9 cellular contexts compared by ENCODE assay signal in genomic region chr9:81588148-81588874, GRCh38.
DNase-seq lines count a peak whose midpoint lies in the region; ATAC-seq, FAIRE-seq and TF ChIP-seq lines count a peak whose summit lies in the region.
"Had no signal": no experiment of that assay in that cellular context is flagged by ENCODE, and none has a peak within 500 bp of the region (broad histone marks: within the 10 kb centered on the region; RNA-seq: fewer than 3 reads in every experiment).

No MANE protein-coding gene starts in this region.

- H3K9me3 Mint-ChIP-seq in MCF 10A (ENCODE audit: unreplicated experiment), result no peaks in the 10 kb centered on the region
- H3K9me3 Mint-ChIP-seq: activated T-helper 2 cell treated with anti-CD3 and anti-CD28 coated beads, Interferon-gamma antibody, Interleukin-2, Interleukin-4, amounts not matched to agents 10 μg/mL and 5 μg/mL and 100 μg/mL, durations not matched to agents 14 hours and 24 hours and 36 hours had no signal

- H3K79me2 ChIP-seq in mammary epithelial cell (ENCODE audit: insufficient read depth, low read length), result no peaks in the 10 kb centered on the region

- no peak overlapping the region for H2AFZ ChIP-seq in mammary epithelial cell (ENCODE audit: low read depth, low read length)

- H3K9me3 ChIP-seq in mammary epithelial cell (replicated peaks; ENCODE audit: insufficient read depth, low read length) (no peaks in the 10 kb centered on the region), colonic mucosa (no peaks in the 10 kb centered on the region), liver (ENCODE audit: control insufficient read depth in 4 of 4, low read length in 3 of 4) (no peaks in the 10 kb centered on the region)

- BruUV-seq in MCF 10A (replicated peaks; lab: Mats Ljungman, UMichigan) (TSS peak; percentile 30), mammary epithelial cell (replicated peaks; lab: Mats Ljungman, UMichigan) (no TSS peak)

- in situ Hi-C loops in mammary epithelial cell (cut with MboI; ENCODE audit: low sequenced_read_pairs in 2 of 2), result no loop called here

- peak overlapping the region; percentile 98 for H3K27ac Mint-ChIP-seq in MCF 10A (ENCODE audit: low read depth, unreplicated experiment)
- H3K27ac Mint-ChIP-seq: activated T-helper 2 cell treated with anti-CD3 and anti-CD28 coated beads, Interferon-gamma antibody, Interleukin-2, Interleukin-4, amounts not matched to agents 10 μg/mL and 5 μg/mL and 100 μg/mL, durations not matched to agents 14 hours and 24 hours and 36 hours had no signal

- no peak for ATAC-seq in HG02623 (IDR thresholded peaks at IDR 0.05; ENCODE audit: unreplicated experiment)
- ATAC-seq in HG03378 (IDR thresholded peaks at IDR 0.05; ENCODE audit: unreplicated experiment), result no peak

- H3K36me3 Mint-ChIP-seq in MCF 10A (ENCODE audit: insufficient read depth, unreplicated experiment), result peaks cover 48% of the 10 kb centered on the region

- no peak overlapping the region for H3K27ac ChIP-seq in mammary epithelial cell (ENCODE audit: insufficient read depth, low read depth, low read length)
- peak overlapping the region; percentile 80 for H3K27ac ChIP-seq in colonic mucosa
- H3K27ac ChIP-seq in liver (ENCODE audit: low read depth in 1 of 2, low read length in 2 of 2), result peak overlapping the region; percentile 78 to 87

- intact Hi-C loops in MCF 10A (cut with micrococcal nuclease) (loop anchor here (2.0 to 5.0 kb wide), 2 partner anchors 66 to 99 kb away; partner anchors contain the start of gene TLE1), mammary epithelial cell (cut with micrococcal nuclease) (no loop called here), colonic mucosa (cut with DNase I) (no loop called here)

- H3K27me3 ChIP-seq in mammary epithelial cell (ENCODE audit: insufficient read depth, low read length) (no peaks in the 10 kb centered on the region), colonic mucosa (no peaks in the 10 kb centered on the region), liver (ENCODE audit: control insufficient read depth in 4 of 4, insufficient read depth in 4 of 4, low read length in 3 of 4) (no peaks in the 10 kb centered on the region)

- peak overlapping the region; percentile 66 for H3K4me3 Mint-ChIP-seq in MCF 10A (ENCODE audit: unreplicated experiment)

- DNase-seq in MCF 10A (ENCODE audit: unreplicated experiment) (peak; percentile 91), mammary epithelial cell (no peak), colonic mucosa (peak; percentile 63), urothelium cell line (ENCODE audit: low spot score) (peak; percentile 11), GF-D8 (lab: John Stamatoyannopoulos, UW) (no peak)

- H3K9ac ChIP-seq in mammary epithelial cell (ENCODE audit: insufficient read depth, low read length) (no peak overlapping the region), colonic mucosa (ENCODE audit: low read depth in 2 of 2, low read length in 2 of 2) (peak overlapping the region in 1 of 2 donors; percentile 58), liver (ENCODE audit: low read depth in 1 of 2, low read length in 2 of 2) (peak overlapping the region; percentile 17 to 56)

- no peaks in the 10 kb centered on the region for H4K20me1 ChIP-seq in mammary epithelial cell (ENCODE audit: insufficient read depth, low read length)

- H3K36me3 ChIP-seq in mammary epithelial cell (ENCODE audit: insufficient read depth, low read length) (peaks cover 10% of the 10 kb centered on the region), colonic mucosa (peaks cover 4% of the 10 kb centered on the region), liver (ENCODE audit: control insufficient read depth in 4 of 4, insufficient read depth in 3 of 4, low read depth in 1 of 4, low read length in 3 of 4) (peaks cover 5 to 25% (median 20%) of the 10 kb centered on the region in 4 donors)

- no peaks in the 10 kb centered on the region for H3K27me3 Mint-ChIP-seq in MCF 10A (ENCODE audit: insufficient read depth, unreplicated experiment)

- TF ChIP-seq RAD21 in liver (IDR thresholded peaks at IDR 0.05), result peak; percentile 64 to 74

- H3K4me1 Mint-ChIP-seq in MCF 10A (ENCODE audit: insufficient read depth, unreplicated experiment), result peaks cover 25% of the 10 kb centered on the region

- no peak for FAIRE-seq in urothelium cell line (lab: Jason Lieb, UNC)

- H3K4me2 ChIP-seq in mammary epithelial cell (ENCODE audit: insufficient read depth, low read depth, low read length), result no peak overlapping the region

- CTCF ChIA-PET in MCF 10A (lab: Yijun Ruan, JAX) (interaction anchor here (0.7 to 2.2 kb wide), 3 partner anchors 26 to 445 kb away, joined by 3 to 13 read pairs (median 3); no protein-coding TSS in a partner anchor), mammary epithelial cell (lab: Charles Lee; ENCODE audit: low non-redundant PET) (no interaction called here)

- H3K4me1 ChIP-seq in mammary epithelial cell (ENCODE audit: insufficient read depth, low read length) (peaks cover 3% of the 10 kb centered on the region), colonic mucosa (peaks cover 4% of the 10 kb centered on the region), liver (ENCODE audit: control insufficient read depth in 4 of 4, insufficient read depth in 4 of 4, low read length in 3 of 4) (peaks cover 6 to 47% (median 28%) of the 10 kb centered on the region in 4 donors)

- 98% methylated on average over 15 of the region's 15 CpGs for WGBS in mammary epithelial cell (ENCODE audit: low coverage, missing lambda C conversion rate)
- 28% methylated on average over 15 of the region's 15 CpGs for WGBS in liver

- H3K4me3 ChIP-seq in mammary epithelial cell (replicated peaks in 1 of 3; ENCODE audit: insufficient read depth in 1 of 3, low read depth in 2 of 3, low read length in 3 of 3) (no peak overlapping the region), colonic mucosa (no peak overlapping the region), liver (ENCODE audit: low read depth in 1 of 3, low read length in 3 of 3) (no peak overlapping the region)

- no peak for TF ChIP-seq CTCF in MCF 10A (IDR thresholded peaks at IDR 0.05; ENCODE audit: unreplicated experiment)
- TF ChIP-seq CTCF in mammary epithelial cell (conservative IDR thresholded peaks at IDR 0.05 in 1 of 2, IDR thresholded peaks at IDR 0.05 in 1 of 2; ENCODE audit: extremely low read depth in 1 of 2, insufficient read depth in 1 of 2, low read depth in 1 of 2, low read length in 2 of 2), result no peak
- TF ChIP-seq CTCF in colonic mucosa (IDR thresholded peaks at IDR 0.05), result no peak
- TF ChIP-seq CTCF in liver (IDR thresholded peaks at IDR 0.05; ENCODE audit: low read depth, low read length, missing input control), result no peak

- dilution Hi-C loops in mammary epithelial cell (cut with HindIII; ENCODE audit: low sequenced_read_pairs), result no loop called here

- POLR2A ChIA-PET in MCF 10A (lab: Yijun Ruan, JAX), result interaction anchor here (0.6 to 1.8 kb wide), 7 partner anchors 10 to 260 kb away, joined by 3 to 7 read pairs (median 3); no protein-coding TSS in a partner anchor

TF ChIP-seq in liver, 16 proteins besides CTCF, POLR2A, EP300 and RAD21 (continues in another document):
- TF ChIP-seq ATF3 (IDR thresholded peaks at IDR 0.05), result peak; percentile 90
- TF ChIP-seq RXRA (IDR thresholded peaks at IDR 0.05), result peak; percentile 92 to 96
- TF ChIP-seq EGR1 (IDR thresholded peaks at IDR 0.05; ENCODE audit: low read depth in 2 of 2), result peak; percentile 30 to 63
- TF ChIP-seq ZBTB33 (IDR thresholded peaks at IDR 0.05), result peak; percentile 62
- TF ChIP-seq YY1 (IDR thresholded peaks at IDR 0.05), result peak; percentile 31
- TF ChIP-seq TAF1 (conservative IDR thresholded peaks at IDR 0.05), result no peak
- TF ChIP-seq REST (IDR thresholded peaks at IDR 0.05), result peak; percentile 65
- TF ChIP-seq FOXA2 (IDR thresholded peaks at IDR 0.05), result peak; percentile 97
- TF ChIP-seq NR2F2 (IDR thresholded peaks at IDR 0.05), result peak; percentile 99
- TF ChIP-seq FOXA1 (IDR thresholded peaks at IDR 0.05), result peak; percentile 96

Comparison
In these comparisons a context has a peak if more than half of its experiments do, and no peak if none do; other contexts are left out.
1. DNase-seq: peak in MCF 10A (single experiment), colonic mucosa (single experiment) and urothelium cell line (single experiment); none in mammary epithelial cell (single experiment) and GF-D8 (single experiment).